ENCODE assay signal across 15 cellular contexts in the genomic region with DNA sequence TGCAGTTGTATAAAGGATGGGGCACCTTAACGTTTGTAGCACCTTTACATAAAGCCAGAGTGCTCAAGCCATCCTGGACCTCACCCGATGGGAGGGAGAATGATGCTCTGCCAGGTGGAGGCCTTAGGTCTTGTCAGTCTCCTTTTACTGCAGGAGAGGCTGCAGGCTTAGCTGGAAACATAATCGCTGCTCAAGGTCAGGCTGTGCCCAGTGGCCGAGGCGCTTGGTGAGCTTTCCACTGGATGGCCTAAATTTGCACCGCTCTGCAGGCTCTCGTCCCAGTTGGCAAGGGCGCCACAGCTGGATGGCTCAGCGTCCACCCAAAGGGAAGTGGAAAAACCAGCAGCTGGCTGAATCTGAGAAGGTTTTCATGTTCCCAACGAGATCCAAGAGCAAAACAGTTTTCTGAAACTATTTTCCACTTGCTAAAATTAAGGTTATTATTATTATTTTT.
"Had no signal": no experiment of that assay in that cellular context is flagged by ENCODE, and none has a peak within 500 bp of the region (broad histone marks: within the 10 kb centered on the region; RNA-seq: fewer than 3 reads in every experiment).

No MANE protein-coding gene starts in this region.

- H3K27ac Mint-ChIP-seq: activated CD4-positive, alpha-beta T cell treated with anti-CD3 and anti-CD28 coated beads for 36 hours; activated CD8-positive, alpha-beta T cell treated with anti-CD3 and anti-CD28 coated beads for 36 hours; activated T-helper 1 cell treated with anti-CD3 and anti-CD28 coated beads, Interleukin-12 subunit alpha, Interleukin-12 subunit beta, Interleukin-2, Interleukin-4 antibody, amounts not matched to agents 30 ng/mL and 10 ng/mL and 1 ng/mL, durations not matched to agents 14 hours and 24 hours and 36 hours; naive thymus-derived CD4-positive, alpha-beta T cell; progenitor cell of endocrine pancreas; T-cell had no signal

- DNase-seq: activated CD8-positive, alpha-beta T cell treated with anti-CD3 and anti-CD28 coated beads for 36 hours; activated naive CD4-positive, alpha-beta T cell treated with Interleukin-2 at 50 U/mL for 16 hours; central memory CD4-positive, alpha-beta T cell; cortex of kidney; effector memory CD4-positive, alpha-beta T cell; naive thymus-derived CD4-positive, alpha-beta T cell; right cardiac atrium; stimulated activated CD4-positive, alpha-beta T cell treated with anti-CD3 and anti-CD28 coated beads, Interleukin-1b, Interleukin-23, amount 100 ng/mL, for 48 hours; stimulated activated naive CD4-positive, alpha-beta T cell; T-cell had no signal

- H2AFZ ChIP-seq: hepatocyte had no signal

- H3K4me2 ChIP-seq: hepatocyte had no signal

- H3K4me1 Mint-ChIP-seq: activated CD4-positive, alpha-beta T cell treated with anti-CD3 and anti-CD28 coated beads for 36 hours; naive thymus-derived CD4-positive, alpha-beta T cell; T-cell had no signal

- H3K4me3 ChIP-seq: hepatocyte, lung had no signal

- H3K27ac ChIP-seq: hepatocyte had no signal

- H3K27me3 ChIP-seq: hepatocyte had no signal

- H3K79me2 ChIP-seq: hepatocyte had no signal

- H3K36me3 Mint-ChIP-seq: naive thymus-derived CD4-positive, alpha-beta T cell; T-cell had no signal

- ATAC-seq: activated CD4-positive, alpha-beta T cell treated with anti-CD3 and anti-CD28 coated beads for 36 hours; activated CD8-positive, alpha-beta T cell treated with anti-CD3 and anti-CD28 coated beads for 36 hours; naive thymus-derived CD4-positive, alpha-beta T cell; right cardiac atrium; T-cell had no signal

- H3K4me3 Mint-ChIP-seq: activated CD4-positive, alpha-beta T cell treated with anti-CD3 and anti-CD28 coated beads for 36 hours; activated CD8-positive, alpha-beta T cell treated with anti-CD3 and anti-CD28 coated beads for 36 hours; activated T-helper 1 cell treated with anti-CD3 and anti-CD28 coated beads, Interleukin-12 subunit alpha, Interleukin-12 subunit beta, Interleukin-2, Interleukin-4 antibody, amounts not matched to agents 30 ng/mL and 10 ng/mL and 1 ng/mL, durations not matched to agents 14 hours and 24 hours and 36 hours; naive thymus-derived CD4-positive, alpha-beta T cell; T-cell had no signal

- H3K9me3 Mint-ChIP-seq: activated CD8-positive, alpha-beta T cell treated with anti-CD3 and anti-CD28 coated beads for 36 hours; activated T-helper 1 cell treated with anti-CD3 and anti-CD28 coated beads, Interleukin-12 subunit alpha, Interleukin-12 subunit beta, Interleukin-2, Interleukin-4 antibody, amounts not matched to agents 30 ng/mL and 10 ng/mL and 1 ng/mL, durations not matched to agents 14 hours and 24 hours and 36 hours; naive thymus-derived CD4-positive, alpha-beta T cell; T-cell had no signal
